ENCODE assay signal across 3 cellular contexts in genomic region chr18:22689711-22690110, GRCh38.
TF ChIP-seq lines count a peak whose summit lies in the region.

No MANE protein-coding gene starts in this region.

TF ChIP-seq in liver, 16 proteins besides CTCF, POLR2A, EP300 and RAD21 (continued from another document):
- TF ChIP-seq ZBTB33 (IDR thresholded peaks at IDR 0.05) (no peak), YY1 (IDR thresholded peaks at IDR 0.05) (no peak), NR2F2 (IDR thresholded peaks at IDR 0.05) (peak; percentile 80), GABPA (IDR thresholded peaks at IDR 0.05 in 1 of 2, conservative IDR thresholded peaks at IDR 0.05 in 1 of 2) (peak in 1 of 2 donors; percentile 37), ATF3 (IDR thresholded peaks at IDR 0.05) (no peak), JUND (IDR thresholded peaks at IDR 0.05) (no peak), REST (IDR thresholded peaks at IDR 0.05) (no peak), HNF4A (conservative IDR thresholded peaks at IDR 0.05) (no peak)

TF ChIP-seq in H1, 55 proteins besides CTCF, POLR2A, EP300 and RAD21:
- TF ChIP-seq ATF3 (IDR thresholded peaks at IDR 0.05; ENCODE audit: insufficient read depth, low read depth, low read length), result no peak
- TF ChIP-seq YY1 (IDR thresholded peaks at IDR 0.05; ENCODE audit: low read depth, low read length), result no peak
- no peak for TF ChIP-seq NRF1 (IDR thresholded peaks at IDR 0.05; ENCODE audit: low read depth, low read length)
- no peak for TF ChIP-seq TEAD4 (IDR thresholded peaks at IDR 0.05; ENCODE audit: low read depth, low read length)
- TF ChIP-seq CEBPB (IDR thresholded peaks at IDR 0.05; ENCODE audit: low read depth, low read length), result no peak
- TF ChIP-seq SP2 (IDR thresholded peaks at IDR 0.05; ENCODE audit: low read length), result no peak
- TF ChIP-seq SRF (IDR thresholded peaks at IDR 0.05; ENCODE audit: low read depth, low read length), result no peak
- no peak for TF ChIP-seq ATF2 (IDR thresholded peaks at IDR 0.05; ENCODE audit: low read length)
- no peak for TF ChIP-seq JUND (IDR thresholded peaks at IDR 0.05; ENCODE audit: low read length)
- TF ChIP-seq HDAC6 (IDR thresholded peaks at IDR 0.05; ENCODE audit: low read depth, low read length), result no peak
- no peak for TF ChIP-seq PHF8 (conservative IDR thresholded peaks at IDR 0.05; ENCODE audit: low read depth, low read length)
- no peak for TF ChIP-seq POU5F1 (IDR thresholded peaks at IDR 0.05; ENCODE audit: low read depth, low read length)
- TF ChIP-seq ZNF274 (IDR thresholded peaks at IDR 0.05; ENCODE audit: borderline replicate concordance, extremely low read depth, low read length), result no peak
- no peak for TF ChIP-seq CBX5 (IDR thresholded peaks at IDR 0.05; ENCODE audit: low read depth, low read length)
- TF ChIP-seq RNF2 (IDR thresholded peaks at IDR 0.05; ENCODE audit: borderline replicate concordance, low read depth, low read length, missing control alignments, poor library complexity, severe bottlenecking), result no peak
- TF ChIP-seq GTF2F1 (IDR thresholded peaks at IDR 0.05; ENCODE audit: borderline replicate concordance, low read depth, low read length), result no peak
- no peak for TF ChIP-seq TAF1 (IDR thresholded peaks at IDR 0.05; ENCODE audit: low read depth, low read length)
- no peak for TF ChIP-seq RXRA (IDR thresholded peaks at IDR 0.05; ENCODE audit: insufficient read depth, low read depth, low read length)
TF ChIP-seq in H1: peak in this region for 0.

TF ChIP-seq in HEK293T, 16 proteins besides CTCF, POLR2A, EP300 and RAD21 (continued from another document):
- TF ChIP-seq FOXM1 (IDR thresholded peaks at IDR 0.05; ENCODE audit: borderline replicate concordance) (no peak), FOXA1 (IDR thresholded peaks at IDR 0.05) (no peak), ZNF384 (IDR thresholded peaks at IDR 0.05) (no peak), TARDBP (IDR thresholded peaks at IDR 0.05) (no peak), SUZ12 (IDR thresholded peaks at IDR 0.05) (no peak), BHLHE40 (IDR thresholded peaks at IDR 0.05; ENCODE audit: borderline replicate concordance) (no peak), NFRKB (IDR thresholded peaks at IDR 0.05) (no peak), SP1 (IDR thresholded peaks at IDR 0.05) (no peak), PKNOX1 (IDR thresholded peaks at IDR 0.05) (no peak), HDGF (IDR thresholded peaks at IDR 0.05; ENCODE audit: borderline replicate concordance) (no peak), FOXK2 (IDR thresholded peaks at IDR 0.05) (no peak), L3MBTL2 (conservative IDR thresholded peaks at IDR 0.05) (no peak), ARNT (IDR thresholded peaks at IDR 0.05) (no peak)
